11 cellular contexts compared by ENCODE assay signal in the genomic region with DNA sequence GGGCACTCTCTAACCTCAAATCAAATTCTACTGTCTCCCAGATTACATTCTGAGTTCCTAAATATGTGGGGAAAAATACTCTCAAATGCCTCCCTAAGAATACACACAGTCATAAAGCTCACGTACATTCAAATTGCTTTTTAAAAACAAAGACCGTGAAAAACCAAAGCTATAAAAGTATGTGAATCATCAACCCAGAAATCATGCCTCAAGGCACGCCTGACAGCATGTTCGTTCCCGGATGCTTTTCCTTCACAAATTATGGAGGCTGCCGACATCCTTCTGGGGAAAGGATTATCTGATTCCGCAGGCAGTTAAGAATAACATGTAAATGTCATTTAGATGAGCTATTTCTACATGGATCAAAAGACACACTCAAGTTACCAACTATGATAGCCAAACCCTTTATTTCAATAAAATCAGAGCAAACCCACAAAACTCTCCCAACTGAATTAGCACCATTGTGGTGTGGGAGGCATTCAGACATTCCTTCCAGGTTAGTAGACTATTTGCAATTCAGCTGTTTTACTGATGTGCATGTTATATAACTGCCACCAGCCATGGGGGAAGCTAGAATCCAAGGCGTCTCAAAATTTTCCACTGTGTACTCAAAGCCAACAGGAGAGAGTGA.
DNase-seq lines count a peak whose midpoint lies in the region; FAIRE-seq and TF ChIP-seq lines count a peak whose summit lies in the region.
"Had no signal": no experiment of that assay in that cellular context is flagged by ENCODE, and none has a peak within 500 bp of the region (broad histone marks: within the 10 kb centered on the region; RNA-seq: fewer than 3 reads in every experiment).

No MANE protein-coding gene starts in this region.

- no peaks in the 10 kb centered on the region for H3K36me3 ChIP-seq in esophagus (ENCODE audit: control insufficient read depth in 2 of 2, insufficient read depth in 2 of 2, low read length in 1 of 2)
- H3K36me3 ChIP-seq in ovary, result no peaks in the 10 kb centered on the region
- H3K36me3 ChIP-seq: Peyer's patch had no signal

- WGBS in esophagus, 2 donors, result 58 to 71% methylated on average over 8 of the region's 8 CpGs
- WGBS in ovary, 3 donors, result 43 to 61% (median 61%) methylated on average over 8 of the region's 8 CpGs

- TF ChIP-seq CTCF in AG10803 (conservative IDR thresholded peaks at IDR 0.05; ENCODE audit: low read length) (no peak), ovary (IDR thresholded peaks at IDR 0.05) (no peak)

- intact Hi-C loops in ovary (cut with DNase I), result no loop called here

- peaks cover 2 to 7% of the 10 kb centered on the region in 2 donors for H3K4me1 ChIP-seq in esophagus (ENCODE audit: control insufficient read depth in 2 of 2, insufficient read depth in 2 of 2, low read length in 1 of 2)
- H3K4me1 ChIP-seq in ovary (ENCODE audit: insufficient read depth), result peaks cover 12% of the 10 kb centered on the region
- H3K4me1 ChIP-seq: psoas muscle had no signal

- H3K9me3 ChIP-seq in esophagus (ENCODE audit: control insufficient read depth in 2 of 2, insufficient read depth in 1 of 2, low read depth in 1 of 2, low read length in 1 of 2) (peaks cover 0 to 2% of the 10 kb centered on the region in 2 donors), ovary (no peaks in the 10 kb centered on the region)
- H3K9me3 ChIP-seq: Peyer's patch, psoas muscle had no signal

- DNase-seq in AG10803 (ENCODE audit: low read depth) (peak; percentile 88), RCC 7860 (ENCODE audit: low spot score) (peak; percentile 85), ovary (no peak), NCI-H82 (lab: John Stamatoyannopoulos, UW) (no peak), hippocampal formation (lab: John Stamatoyannopoulos, UW) (no peak), NCI-H524 treated with DMSO at 0.1 percent for 48 hours (lab: John Stamatoyannopoulos, UW) (no peak), SW 1271 (lab: John Stamatoyannopoulos, UW) (no peak)
- DNase-seq: CD4-positive, CD25-positive, alpha-beta regulatory T cell; Peyer's patch; psoas muscle had no signal

- H3K27ac ChIP-seq in esophagus (ENCODE audit: low read depth in 2 of 2, low read length in 1 of 2) (peak overlapping the region; percentile 3 to 18), ovary (peak overlapping the region; percentile 0 to 61)
- H3K27ac ChIP-seq: psoas muscle had no signal

- no peak for FAIRE-seq in RCC 7860 (lab: Jason Lieb, UNC)

- no peak overlapping the region for H3K4me3 ChIP-seq in AG10803 (ENCODE audit: low read length)
- H3K4me3 ChIP-seq in esophagus (ENCODE audit: low read depth in 1 of 2, low read length in 2 of 2), result no peak overlapping the region
- H3K4me3 ChIP-seq in ovary, result no peak overlapping the region
- H3K4me3 ChIP-seq: Peyer's patch, psoas muscle had no signal

- no peak for TF ChIP-seq POLR2A in ovary (IDR thresholded peaks at IDR 0.05)

- no peak for TF ChIP-seq EP300 in ovary (IDR thresholded peaks at IDR 0.05)

- H3K27me3 ChIP-seq in esophagus (ENCODE audit: control insufficient read depth in 1 of 2, insufficient read depth in 2 of 2, low read length in 2 of 2), result peaks cover 0 to 5% of the 10 kb centered on the region in 2 donors
- H3K27me3 ChIP-seq in ovary, result no peaks in the 10 kb centered on the region
- H3K27me3 ChIP-seq: Peyer's patch had no signal

Comparison
In these comparisons a context has a peak if more than half of its experiments do, and no peak if none do; other contexts are left out.
1. DNase-seq: peak in AG10803 (single experiment) and RCC 7860 (single experiment); none in ovary (0 of 5), NCI-H82 (single experiment), hippocampal formation (0 of 2), NCI-H524 treated with DMSO at 0.1 percent for 48 hours (single experiment) and SW 1271 (0 of 2).